Comparison of ENCODE assay signal across 8 cellular contexts in the genomic region with DNA sequence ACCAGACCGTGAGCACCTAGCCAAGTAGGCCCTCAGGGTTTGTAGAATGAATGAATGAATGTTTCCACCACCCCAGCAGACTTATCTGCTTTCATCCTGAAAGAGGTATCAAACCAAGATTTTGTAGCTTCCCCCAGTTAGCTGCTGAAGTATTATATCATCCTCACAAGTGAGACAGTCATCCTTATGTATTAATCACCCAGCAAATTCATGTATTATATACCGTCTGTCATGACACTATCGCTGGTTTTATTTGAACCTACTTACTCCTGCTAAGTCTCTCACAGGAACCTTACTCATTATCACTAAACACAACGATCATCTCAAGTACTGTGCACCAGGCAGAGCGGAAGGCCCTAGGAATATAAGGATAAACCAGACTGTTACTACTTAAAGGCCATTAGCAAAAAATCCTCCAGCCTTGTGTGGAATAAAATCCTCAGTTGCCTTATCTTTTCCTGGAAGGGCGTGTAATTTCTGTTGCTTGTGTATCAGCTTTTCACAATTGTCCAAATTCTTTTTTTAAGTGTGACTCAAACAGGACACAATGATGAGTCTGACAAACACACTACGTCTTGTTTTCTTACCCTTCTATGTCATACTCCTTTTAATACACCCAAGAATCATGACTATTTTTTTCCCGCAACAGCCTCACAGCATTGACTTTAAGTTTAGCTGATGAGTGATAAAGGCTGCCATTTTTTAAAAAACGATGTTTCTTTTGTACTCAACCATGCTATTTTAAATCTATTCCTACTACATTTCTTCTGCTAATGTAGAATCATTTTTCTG.
DNase-seq lines count a peak whose midpoint lies in the region; ATAC-seq and TF ChIP-seq lines count a peak whose summit lies in the region.

No MANE protein-coding gene starts in this region.

- H3K27me3 ChIP-seq in subcutaneous abdominal adipose tissue (ENCODE audit: control insufficient read depth in 5 of 5, insufficient read depth in 4 of 5, low read length in 5 of 5), result no peaks in the 10 kb centered on the region

- no peaks in the 10 kb centered on the region for H3K9me3 Mint-ChIP-seq in activated T-cell treated with anti-CD3 and anti-CD28 coated beads, Interleukin-2, amount 50 U/mL, for 4 hours
- H3K9me3 Mint-ChIP-seq in activated CD8-positive, alpha-beta T cell treated with anti-CD3 and anti-CD28 coated beads for 36 hours, result no peaks in the 10 kb centered on the region

- peaks cover 84% of the 10 kb centered on the region for H3K4me1 Mint-ChIP-seq in activated T-cell treated with anti-CD3 and anti-CD28 coated beads, Interleukin-2, amount 50 U/mL, for 4 hours (ENCODE audit: low read depth)
- peaks cover 78% of the 10 kb centered on the region for H3K4me1 Mint-ChIP-seq in activated CD8-positive, alpha-beta T cell treated with anti-CD3 and anti-CD28 coated beads for 36 hours (ENCODE audit: low read depth)

- H3K9me3 ChIP-seq in subcutaneous abdominal adipose tissue (ENCODE audit: control insufficient read depth in 5 of 5, low read length in 5 of 5), result no peaks in the 10 kb centered on the region

- TF ChIP-seq CTCF in activated CD8-positive, alpha-beta T cell treated with anti-CD3 and anti-CD28 coated beads for 36 hours (IDR thresholded peaks at IDR 0.05), result no peak
- TF ChIP-seq CTCF in fibroblast of pulmonary artery (IDR thresholded peaks at IDR 0.05; ENCODE audit: low read length, missing control alignments), result no peak

- H3K27me3 Mint-ChIP-seq in activated T-cell treated with anti-CD3 and anti-CD28 coated beads, Interleukin-2, amount 50 U/mL, for 4 hours (ENCODE audit: low read depth), result no peaks in the 10 kb centered on the region
- H3K27me3 Mint-ChIP-seq in activated CD8-positive, alpha-beta T cell treated with anti-CD3 and anti-CD28 coated beads for 36 hours, result no peaks in the 10 kb centered on the region

- POLR2A ChIA-PET in activated CD8-positive, alpha-beta T cell treated with anti-CD3 and anti-CD28 coated beads for 36 hours (lab: Charles Lee), result interaction anchor here (0.6 to 3.9 kb wide), 5 partner anchors 7 to 1273 kb away, joined by 3 to 11 read pairs (median 6); no protein-coding TSS in a partner anchor

- peaks cover 65% of the 10 kb centered on the region for H3K36me3 Mint-ChIP-seq in activated T-cell treated with anti-CD3 and anti-CD28 coated beads, Interleukin-2, amount 50 U/mL, for 4 hours (ENCODE audit: insufficient read depth)
- peaks cover 75% of the 10 kb centered on the region for H3K36me3 Mint-ChIP-seq in activated CD8-positive, alpha-beta T cell treated with anti-CD3 and anti-CD28 coated beads for 36 hours (ENCODE audit: low read depth)

- peaks cover 0 to 7% (median 3%) of the 10 kb centered on the region in 5 donors for H3K36me3 ChIP-seq in subcutaneous abdominal adipose tissue (ENCODE audit: control insufficient read depth in 5 of 5, insufficient read depth in 5 of 5, low read length in 5 of 5)

- peak; percentile 6 to 8 for ATAC-seq in activated T-cell treated with anti-CD3 and anti-CD28 coated beads, Interleukin-2, amount 50 U/mL, for 4 hours
- ATAC-seq in activated CD8-positive, alpha-beta T cell treated with anti-CD3 and anti-CD28 coated beads for 36 hours, result no peak
- ATAC-seq in GM18873 (IDR thresholded peaks at IDR 0.05; ENCODE audit: low FRiP score, unreplicated experiment), result no peak
- ATAC-seq in HG03039 (IDR thresholded peaks at IDR 0.05; ENCODE audit: unreplicated experiment), result no peak

- CTCF ChIA-PET in activated CD8-positive, alpha-beta T cell treated with anti-CD3 and anti-CD28 coated beads for 36 hours (lab: Charles Lee), result interaction anchor here (2.0 to 9.3 kb wide), 3 partner anchors 14 to 72 kb away, joined by 6 to 96 read pairs (median 9); no protein-coding TSS in a partner anchor

- H3K4me3 Mint-ChIP-seq in activated T-cell treated with anti-CD3 and anti-CD28 coated beads, Interleukin-2, amount 50 U/mL, for 4 hours, result peak overlapping the region; percentile 84
- H3K4me3 Mint-ChIP-seq in activated CD8-positive, alpha-beta T cell treated with anti-CD3 and anti-CD28 coated beads for 36 hours, result peak overlapping the region; percentile 87

- H3K27ac Mint-ChIP-seq in activated CD8-positive, alpha-beta T cell treated with anti-CD3 and anti-CD28 coated beads for 36 hours, result peak overlapping the region; percentile 97

- no peak overlapping the region for H3K9ac ChIP-seq in subcutaneous abdominal adipose tissue (ENCODE audit: low read length in 5 of 5)

- intact Hi-C loops in activated CD8-positive, alpha-beta T cell treated with anti-CD3 and anti-CD28 coated beads for 36 hours (cut with micrococcal nuclease), result loop anchor here (2.0 to 5.0 kb wide), 2 partner anchors 39 to 102 kb away; no protein-coding TSS in a partner anchor

- no peak for DNase-seq in activated T-cell treated with anti-CD3 and anti-CD28 coated beads, Interleukin-2, amount 50 U/mL, for 4 hours
- no peak for DNase-seq in activated T-cell treated with anti-CD3 and anti-CD28 coated beads, Interleukin-2, amount 50 U/mL, for 1 hour
- DNase-seq in activated CD8-positive, alpha-beta T cell treated with anti-CD3 and anti-CD28 coated beads for 36 hours, result peak; percentile 25
- DNase-seq in fibroblast of pulmonary artery (ENCODE audit: low read depth) (peak; percentile 77), OCI-M2 (lab: John Stamatoyannopoulos, UW; ENCODE audit: unreplicated experiment) (no peak)

- H3K4me1 ChIP-seq in subcutaneous abdominal adipose tissue (ENCODE audit: control insufficient read depth in 5 of 5, insufficient read depth in 5 of 5, low read length in 5 of 5), result peaks cover 2 to 35% (median 24%) of the 10 kb centered on the region in 5 donors

- peak overlapping the region; percentile 89 for H3K27ac ChIP-seq in subcutaneous abdominal adipose tissue (ENCODE audit: low read depth, low read length)

- H3K4me3 ChIP-seq in fibroblast of pulmonary artery (replicated peaks; ENCODE audit: low read depth, low read length) (peak overlapping the region; percentile 71), subcutaneous abdominal adipose tissue (ENCODE audit: low read depth in 1 of 5, low read length in 5 of 5) (peak overlapping the region in 2 of 5 donors; percentile 18 to 64)

Comparison
In these comparisons a context has a peak if more than half of its experiments do, and no peak if none do; other contexts are left out.
1. ATAC-seq: peak in activated T-cell treated with anti-CD3 and anti-CD28 coated beads, Interleukin-2, amount 50 U/mL, for 4 hours (2 of 2); none in activated CD8-positive, alpha-beta T cell treated with anti-CD3 and anti-CD28 coated beads for 36 hours (single experiment), GM18873 (single experiment) and HG03039 (single experiment).
2. DNase-seq: peak in activated CD8-positive, alpha-beta T cell treated with anti-CD3 and anti-CD28 coated beads for 36 hours (single experiment) and fibroblast of pulmonary artery (single experiment); none in activated T-cell treated with anti-CD3 and anti-CD28 coated beads, Interleukin-2, amount 50 U/mL, for 4 hours (single experiment), activated T-cell treated with anti-CD3 and anti-CD28 coated beads, Interleukin-2, amount 50 U/mL, for 1 hour (single experiment) and OCI-M2 (single experiment).